In genomic region chr4:131006388-131006787, GRCh38 we compare ENCODE assay signal across 23 cellular contexts.
"Had no signal": no experiment of that assay in that cellular context is flagged by ENCODE, and none has a peak within 500 bp of the region (broad histone marks: within the 10 kb centered on the region; RNA-seq: fewer than 3 reads in every experiment).

No MANE protein-coding gene starts in this region.

- H3K27me3 ChIP-seq: neutrophil, spleen, tibial artery, upper lobe of left lung, vagina had no signal

- H3K4me1 ChIP-seq: psoas muscle, spleen, tibial artery, upper lobe of left lung, vagina had no signal

- ATAC-seq: left colon; left ventricle myocardium superior; naive thymus-derived CD4-positive, alpha-beta T cell; psoas muscle; sciatic nerve; stimulated activated memory B cell treated with anti-CD40 and anti-IgM and Interleukin-4, amounts not matched to agents 10 μg/mL and 1 μg/mL and 100 μg/mL, for 72 hours had no signal

- H3K4me1 Mint-ChIP-seq: naive thymus-derived CD4-positive, alpha-beta T cell; nephron progenitor cell; stimulated activated memory B cell treated with anti-CD40 and anti-IgM and Interleukin-4, amounts not matched to agents 10 μg/mL and 1 μg/mL and 100 μg/mL, for 72 hours had no signal

- DNase-seq: foreskin melanocyte; head of caudate nucleus; hippocampal formation; left colon; left ventricle myocardium superior; mesenchymal stem cell; naive thymus-derived CD4-positive, alpha-beta T cell; nephron progenitor cell; psoas muscle; retina; spleen; stimulated activated CD4-positive, alpha-beta T cell treated with anti-CD3 and anti-CD28 coated beads, Interleukin-15, amount 100 ng/mL, for 24 hours; stimulated activated CD4-positive, alpha-beta T cell treated with anti-CD3 and anti-CD28 coated beads, Interleukin-1b, Interleukin-23, amount 100 ng/mL, for 48 hours; stimulated activated CD4-positive, alpha-beta T cell treated with anti-CD3 and anti-CD28 coated beads, Interleukin-4, amount 100 ng/mL, for 24 hours; tibial artery; upper lobe of left lung had no signal

- H3K4me3 ChIP-seq: lung, psoas muscle, spleen, tibial artery, upper lobe of left lung, vagina had no signal

- H3K4me3 Mint-ChIP-seq: naive thymus-derived CD4-positive, alpha-beta T cell; nephron progenitor cell; stimulated activated memory B cell treated with anti-CD40 and anti-IgM and Interleukin-4, amounts not matched to agents 10 μg/mL and 1 μg/mL and 100 μg/mL, for 72 hours; stimulated activated naive CD8-positive, alpha-beta T cell treated with anti-CD3 and anti-CD28 coated beads, Interleukin-15, Interleukin-2, amounts not matched to agents 100 ng/mL and 50 ng/mL, for 24 hours had no signal

- H3K36me3 Mint-ChIP-seq: naive thymus-derived CD4-positive, alpha-beta T cell; stimulated activated memory B cell treated with anti-CD40 and anti-IgM and Interleukin-4, amounts not matched to agents 10 μg/mL and 1 μg/mL and 100 μg/mL, for 72 hours had no signal

- H3K27me3 Mint-ChIP-seq: naive thymus-derived CD4-positive, alpha-beta T cell; stimulated activated memory B cell treated with anti-CD40 and anti-IgM and Interleukin-4, amounts not matched to agents 10 μg/mL and 1 μg/mL and 100 μg/mL, for 72 hours; stimulated activated naive CD8-positive, alpha-beta T cell treated with anti-CD3 and anti-CD28 coated beads, Interleukin-15, Interleukin-2, amounts not matched to agents 100 ng/mL and 50 ng/mL, for 24 hours had no signal

- H3K36me3 ChIP-seq: neutrophil, spleen, tibial artery, upper lobe of left lung, vagina had no signal

- H3K9me3 Mint-ChIP-seq: nephron progenitor cell; stimulated activated memory B cell treated with anti-CD40 and anti-IgM and Interleukin-4, amounts not matched to agents 10 μg/mL and 1 μg/mL and 100 μg/mL, for 72 hours had no signal

- FAIRE-seq: endothelial cell of umbilical vein had no signal

- H3K27ac Mint-ChIP-seq: naive thymus-derived CD4-positive, alpha-beta T cell; nephron progenitor cell; stimulated activated memory B cell treated with anti-CD40 and anti-IgM and Interleukin-4, amounts not matched to agents 10 μg/mL and 1 μg/mL and 100 μg/mL, for 72 hours; stimulated activated naive CD8-positive, alpha-beta T cell treated with anti-CD3 and anti-CD28 coated beads, Interleukin-15, Interleukin-2, amounts not matched to agents 100 ng/mL and 50 ng/mL, for 24 hours had no signal

- H3K27ac ChIP-seq: neutrophil, psoas muscle, spleen, tibial artery, upper lobe of left lung, vagina had no signal

- H3K9me3 ChIP-seq: neutrophil, psoas muscle, tibial artery, upper lobe of left lung, vagina had no signal
